In genomic region chr2:75258620-75259019, GRCh38 we compare ENCODE assay signal across 36 cellular contexts. TPM values are rescaled to one million over a fixed set of nuclear protein-coding genes. Genes with fewer than 3 reads are reported as not detected.
"Had no signal": no experiment of that assay in that cellular context is flagged by ENCODE, and none has a peak within 500 bp of the region (broad histone marks: within the 10 kb centered on the region; RNA-seq: fewer than 3 reads in every experiment).

No MANE protein-coding gene starts in this region.

- H3K27me3 ChIP-seq: MG63 had no signal

- H3K36me3 ChIP-seq: MG63 had no signal

- H3K4me3 ChIP-seq: MG63 had no signal

- DNase-seq: Karpas-422, Kasumi-1, MG63, MM.1S, MV-4-11, NCI-H1048, NCI-H1092, NCI-H1092 treated with DMSO at 0.1 percent for 48 hours, NCI-H1105, NCI-H1105 treated with DMSO at 0.1 percent for 48 hours, NCI-H1417, NCI-H1417 treated with DMSO at 0.1 percent for 48 hours, NCI-H1436, NCI-H1436 treated with DMSO at 0.1 percent for 48 hours, NCI-H146, NCI-H1694, NCI-H1694 treated with DMSO at 0.1 percent for 48 hours, NCI-H187, NCI-H187 treated with DMSO at 0.1 percent for 48 hours, NCI-H1930, NCI-H2029, NCI-H2029 treated with DMSO at 0.1 percent for 48 hours, NCI-H2081, NCI-H2081 treated with DMSO at 0.1 percent for 48 hours, NCI-H2107, NCI-H2171, NCI-H2171 treated with DMSO at 0.1 percent for 48 hours, NCI-H2227 treated with DMSO at 0.1 percent for 48 hours, NCI-H226, NCI-H345, NCI-H446, NCI-H446 treated with DMSO at 0.1 percent for 48 hours, NCI-H510A, NCI-H510A treated with DMSO at 0.1 percent for 48 hours had no signal

RNA-seq across cellular contexts. Expression of gene TACR1, which starts 59.3 kb away (rescaled TPM):
- total RNA-seq: LHCN-M2, MCF 10A had no signal
